8 cellular contexts compared by ENCODE assay signal in genomic region chrX:132092439-132093065, GRCh38. TPM values are rescaled to one million over a fixed set of nuclear protein-coding genes. Genes with fewer than 3 reads are reported as not detected.
DNase-seq lines count a peak whose midpoint lies in the region; ATAC-seq and TF ChIP-seq lines count a peak whose summit lies in the region.

No MANE protein-coding gene starts in this region.

- in situ Hi-C loops in astrocyte of the spinal cord (cut with HindIII; ENCODE audit: low sequenced_read_pairs), result no loop called here

- H3K4me1 Mint-ChIP-seq in T-helper 17 cell, result peaks cover 10% of the 10 kb centered on the region

- peaks cover 6% of the 10 kb centered on the region for H3K27me3 Mint-ChIP-seq in T-helper 17 cell

- DNase-seq in GM06990 (ENCODE audit: extremely low read depth, insufficient read length) (peak; percentile 5), H4 (ENCODE audit: low spot score) (peak; percentile 46), NAMALWA (ENCODE audit: low spot score) (peak; percentile 66), T-helper 17 cell (peak; percentile 9 to 20 (median 10)), astrocyte of the spinal cord (ENCODE audit: low read depth, low spot score) (peak; percentile 65), iPS-NIHi7 (ENCODE audit: extremely low spot score) (peak; percentile 89)
- DNase-seq in stimulated activated CD4-positive, alpha-beta T cell treated with anti-CD3 and anti-CD28 coated beads, Interleukin-2, amount 100 ng/mL, for 24 hours, result peak; percentile 42 to 56

- no peak overlapping the region for H3K4me3 Mint-ChIP-seq in T-helper 17 cell

- no peaks in the 10 kb centered on the region for H3K9me3 ChIP-seq in T-helper 17 cell (ENCODE audit: control insufficient read depth, low read length, poor library complexity, severe bottlenecking)

- H3K36me3 ChIP-seq in GM06990 (ENCODE audit: control insufficient read depth, insufficient read depth, low read length), result no peaks in the 10 kb centered on the region

- ATAC-seq in T-helper 17 cell, result peak; percentile 85
- no peak for ATAC-seq in HG03521 (IDR thresholded peaks at IDR 0.05; ENCODE audit: unreplicated experiment)

- no peaks in the 10 kb centered on the region for H3K36me3 Mint-ChIP-seq in T-helper 17 cell (ENCODE audit: low read depth)

- H3K4me3 ChIP-seq in GM06990 (replicated peaks; ENCODE audit: low read depth, low read length), result no peak overlapping the region
- H3K4me3 ChIP-seq in astrocyte of the spinal cord (ENCODE audit: low read depth, low read length), result no peak overlapping the region

- no peaks in the 10 kb centered on the region for H3K27me3 ChIP-seq in GM06990 (replicated peaks; ENCODE audit: control insufficient read depth, insufficient read depth, low read length)

- H3K27ac Mint-ChIP-seq in T-helper 17 cell, result no peak overlapping the region

- TF ChIP-seq CTCF in GM06990 (IDR thresholded peaks at IDR 0.05; ENCODE audit: insufficient read depth, low read length, poor library complexity, severe bottlenecking) (peak; percentile 86), astrocyte of the spinal cord (IDR thresholded peaks at IDR 0.05; ENCODE audit: low read depth, low read length) (peak; percentile 81)

RNA-seq across cellular contexts. Expression of gene FRMD7, which starts 35.3 kb away (rescaled TPM):
- total RNA-seq in H4 (2014; rRNA removed; shearing (Covaris generic)), result not detected in 2 replicates
- not detected for total RNA-seq in T-helper 17 cell

Comparison
In these comparisons a context has a peak if more than half of its experiments do, and no peak if none do; other contexts are left out.
1. DNase-seq: peak in every context shown above with its lines; median percentile 89 in iPS-NIHi7; 66 in NAMALWA; 65 in astrocyte of the spinal cord; 49 in stimulated activated CD4-positive, alpha-beta T cell treated with anti-CD3 and anti-CD28 coated beads, Interleukin-2, amount 100 ng/mL, for 24 hours; 46 in H4; 10 in T-helper 17 cell; 5 in GM06990.